Comparison of ENCODE assay signal across 8 cellular contexts in the genomic region with DNA sequence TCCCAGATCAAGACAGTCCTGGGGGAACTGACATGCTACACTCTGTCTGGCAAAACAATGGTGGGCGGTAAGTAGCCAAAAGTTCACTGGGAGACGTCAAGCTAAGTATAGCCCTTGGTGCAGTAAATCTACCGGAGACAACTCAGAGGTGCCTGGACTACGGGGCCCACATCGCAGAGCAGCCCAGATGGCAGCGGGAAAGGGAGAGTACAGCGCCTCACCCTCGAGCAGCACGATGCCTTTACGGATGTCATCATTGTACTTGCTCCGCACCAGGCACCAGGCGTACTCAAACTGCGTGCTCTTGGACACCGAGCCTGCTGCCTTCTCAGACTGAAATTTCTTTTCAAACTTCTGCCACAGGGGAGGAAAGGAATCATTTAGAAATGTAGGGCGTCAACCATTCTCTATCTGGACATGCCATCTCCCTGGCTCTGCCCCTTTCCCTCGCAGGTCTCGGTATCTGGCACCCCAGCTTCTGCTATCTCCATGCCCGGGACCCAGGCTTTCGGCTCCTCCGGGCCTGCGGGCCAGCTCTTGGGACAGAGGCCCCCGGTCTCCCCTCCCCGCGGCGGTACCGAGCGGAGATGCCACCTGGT. TPM values are rescaled to one million over a fixed set of nuclear protein-coding genes. Genes with fewer than 3 reads are reported as not detected.
DNase-seq lines count a peak whose midpoint lies in the region; ATAC-seq and TF ChIP-seq lines count a peak whose summit lies in the region.

No MANE protein-coding gene starts in this region.

- no peaks in the 10 kb centered on the region for H3K9me3 Mint-ChIP-seq in activated CD8-positive, alpha-beta memory T cell treated with anti-CD3 and anti-CD28 coated beads, Interleukin-2, amount 10 ng/mL, durations not matched to agents 7 days and 5 days (ENCODE audit: low read depth)
- no peaks in the 10 kb centered on the region for H3K9me3 Mint-ChIP-seq in endothelial cell (ENCODE audit: unreplicated experiment)
- no peaks in the 10 kb centered on the region for H3K9me3 Mint-ChIP-seq in naive B cell

- TF ChIP-seq CTCF in RWPE2 (IDR thresholded peaks at IDR 0.05; ENCODE audit: poor library complexity, severe bottlenecking) (no peak), endothelial cell (IDR thresholded peaks at IDR 0.05; ENCODE audit: unreplicated experiment) (peak; percentile 87)

- H3K4me1 ChIP-seq in RWPE2 (ENCODE audit: insufficient read depth, poor library complexity, severe bottlenecking), result peaks cover 6% of the 10 kb centered on the region

- CTCF ChIA-PET in activated CD8-positive, alpha-beta memory T cell treated with anti-CD3 and anti-CD28 coated beads, Interleukin-2, amount 10 ng/mL, durations not matched to agents 7 days and 5 days (lab: Charles Lee), result interaction anchor here (0.7 to 5.3 kb wide), 23 partner anchors 9 to 159 kb away, joined by 3 to 69 read pairs (median 7); a partner anchor contains a TSS

- no peaks in the 10 kb centered on the region for H3K9me3 ChIP-seq in RWPE2 (ENCODE audit: severe bottlenecking)

- no peak for DNase-seq in activated CD8-positive, alpha-beta memory T cell treated with anti-CD3 and anti-CD28 coated beads, Interleukin-2, amount 10 ng/mL, durations not matched to agents 7 days and 5 days
- no peak for DNase-seq in activated CD8-positive, alpha-beta memory T cell treated with anti-CD3 and anti-CD28 coated beads, Interleukin-2, amount 50 U/mL, for 48 hours
- DNase-seq in RWPE2 (ENCODE audit: low spot score), result no peak
- DNase-seq in endothelial cell (ENCODE audit: low spot score), result no peak
- no peak for DNase-seq in naive B cell

- peaks cover 31% of the 10 kb centered on the region for H3K4me1 Mint-ChIP-seq in activated CD8-positive, alpha-beta memory T cell treated with anti-CD3 and anti-CD28 coated beads, Interleukin-2, amount 10 ng/mL, durations not matched to agents 7 days and 5 days
- H3K4me1 Mint-ChIP-seq in endothelial cell (ENCODE audit: unreplicated experiment) (peaks cover 13% of the 10 kb centered on the region), naive B cell (peaks cover 27 to 50% (median 28%) of the 10 kb centered on the region in 3 donors)

- H3K27ac ChIP-seq in RWPE2 (ENCODE audit: poor library complexity, severe bottlenecking), result peak overlapping the region; percentile 70

- H3K4me3 ChIP-seq in RWPE2 (ENCODE audit: severe bottlenecking), result peak overlapping the region; percentile 78

- H3K27me3 ChIP-seq in RWPE2 (ENCODE audit: insufficient read depth, poor library complexity, severe bottlenecking), result no peaks in the 10 kb centered on the region

- H3K27me3 Mint-ChIP-seq in activated CD8-positive, alpha-beta memory T cell treated with anti-CD3 and anti-CD28 coated beads, Interleukin-2, amount 10 ng/mL, durations not matched to agents 7 days and 5 days, result no peaks in the 10 kb centered on the region
- H3K27me3 Mint-ChIP-seq in endothelial cell (ENCODE audit: unreplicated experiment) (peaks cover 2% of the 10 kb centered on the region), naive B cell (no peaks in the 10 kb centered on the region)

- H3K36me3 ChIP-seq in RWPE2 (ENCODE audit: low read depth), result peaks cover 22% of the 10 kb centered on the region

- ATAC-seq in activated CD8-positive, alpha-beta memory T cell treated with anti-CD3 and anti-CD28 coated beads, Interleukin-2, amount 10 ng/mL, durations not matched to agents 7 days and 5 days, result no peak
- ATAC-seq in RWPE2 (ENCODE audit: low read depth) (no peak), naive B cell (ENCODE audit: low read depth in 2 of 2) (no peak), GM21723 (IDR thresholded peaks at IDR 0.05; ENCODE audit: unreplicated experiment) (no peak), GM21447 (IDR thresholded peaks at IDR 0.05; ENCODE audit: unreplicated experiment) (no peak), GM21423 (IDR thresholded peaks at IDR 0.05; ENCODE audit: unreplicated experiment) (no peak)

- H3K4me3 Mint-ChIP-seq in activated CD8-positive, alpha-beta memory T cell treated with anti-CD3 and anti-CD28 coated beads, Interleukin-2, amount 10 ng/mL, durations not matched to agents 7 days and 5 days, result peak overlapping the region; percentile 91
- H3K4me3 Mint-ChIP-seq in endothelial cell (ENCODE audit: unreplicated experiment) (peak overlapping the region; percentile 98), naive B cell (peak overlapping the region; percentile 92 to 99 (median 98))

- peaks cover 12% of the 10 kb centered on the region for H3K36me3 Mint-ChIP-seq in activated CD8-positive, alpha-beta memory T cell treated with anti-CD3 and anti-CD28 coated beads, Interleukin-2, amount 10 ng/mL, durations not matched to agents 7 days and 5 days
- H3K36me3 Mint-ChIP-seq in endothelial cell (ENCODE audit: low read depth, unreplicated experiment) (peaks cover 13% of the 10 kb centered on the region), naive B cell (no peaks in the 10 kb centered on the region)

- peak overlapping the region; percentile 94 for H3K27ac Mint-ChIP-seq in activated CD8-positive, alpha-beta memory T cell treated with anti-CD3 and anti-CD28 coated beads, Interleukin-2, amount 10 ng/mL, durations not matched to agents 7 days and 5 days
- H3K27ac Mint-ChIP-seq in endothelial cell (ENCODE audit: unreplicated experiment), result peak overlapping the region; percentile 80
- H3K27ac Mint-ChIP-seq in naive B cell, result peak overlapping the region in 5 of 6 donors; percentile 89 to 98 (median 95)

RNA-seq across cellular contexts. Expression of a gene that starts 1.0 kb away (rescaled TPM):
- total RNA-seq in activated CD8-positive, alpha-beta memory T cell treated with anti-CD3 and anti-CD28 coated beads, Interleukin-2, amount 10 ng/mL, durations not matched to agents 7 days and 5 days, result 100 to 1,000 TPM in 1 of 2 experiments, 10 to 100 TPM in 1; 86.7 to 117 TPM
- total RNA-seq in endothelial cell (ENCODE audit: unreplicated experiment), result 150 TPM
- polyA plus RNA-seq in naive B cell (ENCODE audit: low read depth in 6 of 6), result 100 to 1,000 TPM; 221 to 266 (median 244) TPM

RNA-seq across cellular contexts. Expression of a gene that starts 6.3 kb away (rescaled TPM):
- 10 to 100 TPM; 21.6 TPM for total RNA-seq in activated CD8-positive, alpha-beta memory T cell treated with anti-CD3 and anti-CD28 coated beads, Interleukin-2, amount 10 ng/mL, durations not matched to agents 7 days and 5 days
- total RNA-seq in endothelial cell (ENCODE audit: unreplicated experiment), result 10.5 TPM
- polyA plus RNA-seq in naive B cell (ENCODE audit: low read depth in 6 of 6), result 1 to 10 TPM in 1 of 6 donors, under 1 TPM in 4, not detected in 1; 0.28 to 2.0 (median 0.80) TPM

RNA-seq across cellular contexts. Expression of a gene that starts 25.9 kb away (rescaled TPM):
- 10 to 100 TPM; 56.6 to 57.1 TPM for total RNA-seq in activated CD8-positive, alpha-beta memory T cell treated with anti-CD3 and anti-CD28 coated beads, Interleukin-2, amount 10 ng/mL, durations not matched to agents 7 days and 5 days
- total RNA-seq in endothelial cell (ENCODE audit: unreplicated experiment), result 71.5 TPM
- polyA plus RNA-seq in naive B cell (ENCODE audit: low read depth in 6 of 6), result 10 to 100 TPM; 43.9 to 67.5 (median 52.4) TPM

RNA-seq across cellular contexts. Expression of a gene that starts 26.5 kb away (rescaled TPM):
- total RNA-seq in activated CD8-positive, alpha-beta memory T cell treated with anti-CD3 and anti-CD28 coated beads, Interleukin-2, amount 10 ng/mL, durations not matched to agents 7 days and 5 days, result 10 to 100 TPM; 41.6 to 42.3 TPM
- total RNA-seq in endothelial cell (ENCODE audit: unreplicated experiment), result 73.0 TPM
- polyA plus RNA-seq in naive B cell (ENCODE audit: low read depth in 6 of 6), result 10 to 100 TPM; 10.2 to 16.5 (median 10.5) TPM

RNA-seq across cellular contexts. Expression of a gene that starts 43.0 kb away (rescaled TPM):
- not detected for total RNA-seq in activated CD8-positive, alpha-beta memory T cell treated with anti-CD3 and anti-CD28 coated beads, Interleukin-2, amount 10 ng/mL, durations not matched to agents 7 days and 5 days
- not detected for total RNA-seq in endothelial cell (ENCODE audit: unreplicated experiment)
- not detected for polyA plus RNA-seq in naive B cell (ENCODE audit: low read depth in 6 of 6)
